ENCODE assay signal across 16 cellular contexts in the genomic region with DNA sequence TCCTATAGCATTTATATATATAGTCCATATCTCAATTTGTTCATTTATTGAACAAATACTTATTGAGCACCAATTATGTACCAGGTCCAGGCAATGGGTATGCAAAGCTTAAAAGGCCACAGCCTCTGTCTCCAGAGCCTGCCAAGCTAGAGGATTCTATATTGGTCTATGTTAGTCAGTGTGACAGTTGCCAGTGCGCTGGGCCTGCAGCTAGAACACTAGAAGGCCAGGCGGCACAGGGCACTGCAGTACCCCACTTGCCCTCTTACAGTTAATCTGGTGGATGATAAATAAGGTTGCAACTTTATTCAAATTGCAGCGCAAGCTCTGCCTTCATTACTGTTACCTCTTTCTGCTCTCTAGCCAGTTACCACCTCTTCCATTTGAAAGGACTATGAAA.
DNase-seq lines count a peak whose midpoint lies in the region; ATAC-seq and TF ChIP-seq lines count a peak whose summit lies in the region.
"Had no signal": no experiment of that assay in that cellular context is flagged by ENCODE, and none has a peak within 500 bp of the region (broad histone marks: within the 10 kb centered on the region; RNA-seq: fewer than 3 reads in every experiment).

No MANE protein-coding gene starts in this region.

- H3K9me3 Mint-ChIP-seq in activated CD4-positive, alpha-beta T cell treated with anti-CD3 and anti-CD28 coated beads, Interleukin-2, amount 10 ng/mL, durations not matched to agents 24 days and 14 days = peaks cover 15% of the 10 kb centered on the region
- H3K9me3 Mint-ChIP-seq: CD4-positive, alpha-beta T cell had no signal

- H3K36me3 ChIP-seq in skeletal muscle tissue (ENCODE audit: control insufficient read depth in 3 of 3, insufficient read depth in 3 of 3, low read length in 3 of 3) (no peaks in the 10 kb centered on the region), uterus (no peaks in the 10 kb centered on the region)

- no peaks in the 10 kb centered on the region for H3K4me1 Mint-ChIP-seq in activated CD4-positive, alpha-beta T cell treated with anti-CD3 and anti-CD28 coated beads, Interleukin-2, amount 10 ng/mL, durations not matched to agents 24 days and 14 days
- H3K4me1 Mint-ChIP-seq: B cell had no signal

- intact Hi-C loops in Right ventricle myocardium superior (cut with DNase I) = no loop called here
- intact Hi-C loops in left cardiac atrium (cut with DNase I) = no loop called here
- intact Hi-C loops in uterus (cut with DNase I; ENCODE audit: low total_unique reads) = no loop called here
- intact Hi-C loops in activated CD4-positive, alpha-beta T cell treated with anti-CD3 and anti-CD28 coated beads, Interleukin-2, amount 10 ng/mL, durations not matched to agents 24 days and 14 days (cut with micrococcal nuclease) = no loop called here

- peak overlapping the region; percentile 47 to 70 (median 54) for H3K9ac ChIP-seq in skeletal muscle tissue (ENCODE audit: low read depth in 1 of 3, low read length in 3 of 3)

- H3K9me3 ChIP-seq in skeletal muscle tissue (ENCODE audit: control insufficient read depth in 3 of 3, low read length in 3 of 3) (no peaks in the 10 kb centered on the region), uterus (no peaks in the 10 kb centered on the region)

- no peak for TF ChIP-seq POLR2A in uterus (IDR thresholded peaks at IDR 0.05)

- ATAC-seq in Right ventricle myocardium superior (ENCODE audit: poor library complexity) = peak; percentile 86
- ATAC-seq in left cardiac atrium = peak; percentile 72 to 85

- H3K4me1 ChIP-seq in skeletal muscle tissue (ENCODE audit: control insufficient read depth in 3 of 3, insufficient read depth in 3 of 3, low read length in 3 of 3) (peaks cover 21 to 42% (median 26%) of the 10 kb centered on the region in 3 donors), uterus (no peaks in the 10 kb centered on the region)

- H3K27me3 Mint-ChIP-seq in activated CD4-positive, alpha-beta T cell treated with anti-CD3 and anti-CD28 coated beads, Interleukin-2, amount 10 ng/mL, durations not matched to agents 24 days and 14 days = peaks cover 8% of the 10 kb centered on the region

- H3K27ac ChIP-seq in skeletal muscle tissue (ENCODE audit: low read depth, low read length) = peak overlapping the region; percentile 75
- H3K27ac ChIP-seq in uterus = no peak overlapping the region

- no peak overlapping the region for H3K27ac Mint-ChIP-seq in activated CD4-positive, alpha-beta T cell treated with anti-CD3 and anti-CD28 coated beads, Interleukin-2, amount 10 ng/mL, durations not matched to agents 24 days and 14 days
- H3K27ac Mint-ChIP-seq: B cell; CD4-positive, alpha-beta T cell; H9 had no signal

- DNase-seq in Right ventricle myocardium superior (peak; percentile 55), left cardiac atrium (no peak), myocyte (ENCODE audit: low read depth) (peak; percentile 49), uterus (no peak), NCI-H187 treated with DMSO at 0.1 percent for 48 hours (lab: John Stamatoyannopoulos, UW) (no peak)
- DNase-seq in activated CD4-positive, alpha-beta T cell treated with anti-CD3 and anti-CD28 coated beads, Interleukin-2, amount 10 ng/mL, durations not matched to agents 24 days and 14 days = no peak
- DNase-seq: ACHN; C1 segment of cervical spinal cord; Calu3; CD4-positive, alpha-beta T cell; DMS 273 treated with DMSO at 0.1 percent for 48 hours; GOT3; H9 had no signal

- no peak for TF ChIP-seq CTCF in uterus (IDR thresholded peaks at IDR 0.05)

- no peak overlapping the region for H3K4me3 ChIP-seq in skeletal muscle tissue (ENCODE audit: low read length in 3 of 3)
- no peak overlapping the region for H3K4me3 ChIP-seq in uterus

- H3K36me3 Mint-ChIP-seq in activated CD4-positive, alpha-beta T cell treated with anti-CD3 and anti-CD28 coated beads, Interleukin-2, amount 10 ng/mL, durations not matched to agents 24 days and 14 days (ENCODE audit: low read depth) = no peaks in the 10 kb centered on the region

- no peak overlapping the region for H3K4me3 Mint-ChIP-seq in activated CD4-positive, alpha-beta T cell treated with anti-CD3 and anti-CD28 coated beads, Interleukin-2, amount 10 ng/mL, durations not matched to agents 24 days and 14 days
- H3K4me3 Mint-ChIP-seq: B cell; CD4-positive, alpha-beta T cell; H9; IgD-negative memory B cell had no signal

- H3K27me3 ChIP-seq in skeletal muscle tissue (ENCODE audit: control insufficient read depth in 3 of 3, insufficient read depth in 3 of 3, low read length in 3 of 3) (no peaks in the 10 kb centered on the region), uterus (no peaks in the 10 kb centered on the region)

Comparison
In these comparisons a context has a peak if more than half of its experiments do, and no peak if none do; other contexts are left out.
1. DNase-seq: peak in Right ventricle myocardium superior (single experiment) and myocyte (single experiment); none in left cardiac atrium (single experiment), uterus (0 of 2), NCI-H187 treated with DMSO at 0.1 percent for 48 hours (single experiment) and activated CD4-positive, alpha-beta T cell treated with anti-CD3 and anti-CD28 coated beads, Interleukin-2, amount 10 ng/mL, durations not matched to agents 24 days and 14 days (single experiment).